In the genomic region with DNA sequence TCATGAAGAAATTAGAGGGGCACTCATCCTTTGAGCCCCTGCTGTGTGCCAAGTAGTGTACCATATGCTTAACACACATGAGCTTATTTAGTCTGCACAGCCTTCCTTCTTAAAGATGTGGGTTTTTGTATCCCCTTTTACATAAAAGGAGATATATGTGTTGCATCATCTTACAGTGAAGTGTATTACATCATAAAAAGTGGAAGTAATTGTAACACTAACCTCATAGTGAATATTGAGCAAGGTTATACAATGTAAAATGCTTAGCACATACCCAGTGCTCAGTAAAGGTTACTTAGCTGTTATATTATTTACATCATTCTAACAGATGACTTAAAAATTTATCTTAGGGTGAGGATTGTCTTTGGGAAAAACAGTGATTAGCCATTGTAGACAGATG, we compare ENCODE assay signal across 13 cellular contexts. TPM values are rescaled to one million over a fixed set of nuclear protein-coding genes. Genes with fewer than 3 reads are reported as not detected.
DNase-seq lines count a peak whose midpoint lies in the region; ATAC-seq and TF ChIP-seq lines count a peak whose summit lies in the region.
"Had no signal": no experiment of that assay in that cellular context is flagged by ENCODE, and none has a peak within 500 bp of the region (broad histone marks: within the 10 kb centered on the region; RNA-seq: fewer than 3 reads in every experiment).

No MANE protein-coding gene starts in this region.

- no peak for TF ChIP-seq POLR2A in upper lobe of left lung (IDR thresholded peaks at IDR 0.05)

- no peak for ATAC-seq in upper lobe of left lung (ENCODE audit: low FRiP score in 2 of 2)

- no peaks in the 10 kb centered on the region for H3K36me3 ChIP-seq in upper lobe of left lung
- H3K36me3 ChIP-seq: HAP-1, prostate gland had no signal

- DNase-seq in GF-D8 (lab: John Stamatoyannopoulos, UW): peak; percentile 96
- DNase-seq in Kasumi-1 (lab: John Stamatoyannopoulos, UW): peak; percentile 57 to 62
- DNase-seq in SIG-M5 treated with dmso at 0.1 percent for 504 hours (lab: John Stamatoyannopoulos, UW; ENCODE audit: unreplicated experiment): peak; percentile 94
- DNase-seq in fibroblast of pulmonary artery (ENCODE audit: low read depth): peak; percentile 33
- DNase-seq in coronary artery (ENCODE audit: low spot score): no peak
- no peak for DNase-seq in mucosa of gallbladder (ENCODE audit: low spot score)
- no peak for DNase-seq in upper lobe of left lung
- DNase-seq: activated CD4-positive, alpha-beta memory T cell treated with anti-CD3 and anti-CD28 coated beads, Interleukin-2, amount 10 ng/mL, durations not matched to agents 7 days and 5 days; NCI-H1694 treated with DMSO at 0.1 percent for 48 hours; NCI-H69; Right ventricle myocardium superior had no signal

- H3K9me3 ChIP-seq in upper lobe of left lung: no peaks in the 10 kb centered on the region
- H3K9me3 ChIP-seq: HAP-1, prostate gland had no signal

- H3K27ac ChIP-seq in coronary artery (no peak overlapping the region), upper lobe of left lung (peak overlapping the region in 1 of 4 donors; percentile 66)
- H3K27ac ChIP-seq: prostate gland had no signal

- peak in 1 of 4 donors; percentile 21 for TF ChIP-seq EP300 in upper lobe of left lung (IDR thresholded peaks at IDR 0.05)

- H3K4me3 ChIP-seq in fibroblast of pulmonary artery (replicated peaks; ENCODE audit: low read depth, low read length) (no peak overlapping the region), coronary artery (no peak overlapping the region), upper lobe of left lung (no peak overlapping the region)
- H3K4me3 ChIP-seq: HAP-1, prostate gland had no signal

- TF ChIP-seq CTCF in fibroblast of pulmonary artery (IDR thresholded peaks at IDR 0.05; ENCODE audit: low read length, missing control alignments) (no peak), coronary artery (IDR thresholded peaks at IDR 0.05) (no peak), upper lobe of left lung (IDR thresholded peaks at IDR 0.05) (no peak)

- no peaks in the 10 kb centered on the region for H3K27me3 ChIP-seq in upper lobe of left lung

- peaks cover 7 to 19% (median 14%) of the 10 kb centered on the region in 4 donors for H3K4me1 ChIP-seq in upper lobe of left lung
- H3K4me1 ChIP-seq: prostate gland had no signal

RNA-seq across cellular contexts. Expression of a gene that starts 3.7 kb away (rescaled TPM):
- total RNA-seq in mucosa of gallbladder (19.1 TPM), upper lobe of left lung (10 to 100 TPM in 5 of 6 donors, 1 to 10 TPM in 1; 8.0 to 17.1 (median 12.7) TPM)

RNA-seq across cellular contexts. Expression of a gene that starts 23.6 kb away (rescaled TPM):
- total RNA-seq in mucosa of gallbladder: 59.1 TPM
- total RNA-seq in upper lobe of left lung: 10 to 100 TPM; 11.2 to 26.1 (median 16.5) TPM

Comparison
In these comparisons a context has a peak if more than half of its experiments do, and no peak if none do; other contexts are left out.
1. DNase-seq: peak in GF-D8 (single experiment), Kasumi-1 (2 of 2), SIG-M5 treated with dmso at 0.1 percent for 504 hours (single experiment) and fibroblast of pulmonary artery (single experiment); none in coronary artery (single experiment), mucosa of gallbladder (single experiment) and upper lobe of left lung (0 of 2).